In genomic region chr5:153965102-153965645, GRCh38 we compare ENCODE assay signal across 8 cellular contexts.
DNase-seq lines count a peak whose midpoint lies in the region; ATAC-seq, FAIRE-seq and TF ChIP-seq lines count a peak whose summit lies in the region.

No MANE protein-coding gene starts in this region.

- no peak overlapping the region for H3K27ac Mint-ChIP-seq in activated T-helper 1 cell treated with anti-CD3 and anti-CD28 coated beads, Interleukin-12 subunit alpha, Interleukin-12 subunit beta, Interleukin-2, Interleukin-4 antibody, amounts not matched to agents 30 ng/mL and 10 ng/mL and 1 ng/mL, durations not matched to agents 14 hours and 24 hours and 36 hours

- intact Hi-C loops in activated T-helper 1 cell treated with anti-CD3 and anti-CD28 coated beads, Interleukin-12 subunit alpha, Interleukin-12 subunit beta, Interleukin-2, Interleukin-4 antibody, amounts not matched to agents 30 ng/mL and 10 ng/mL and 1 ng/mL, durations not matched to agents 14 hours and 24 hours and 36 hours (cut with micrococcal nuclease): loop anchor here (1.0 to 10.0 kb wide), 3 partner anchors 470 to 1433 kb away; partner anchors contain the start of gene GRIA1
- intact Hi-C loops in pancreas (cut with DNase I): loop anchor here in 2 of 3 donors (10.0 kb wide), 2 partner anchors 1430 to 1440 kb away; no protein-coding TSS in a partner anchor

- no peaks in the 10 kb centered on the region for H3K9me3 ChIP-seq in pancreas

- FAIRE-seq in pancreas (lab: Jason Lieb, UNC): no peak

- no peak overlapping the region for H3K4me3 ChIP-seq in pancreas

- H3K27ac ChIP-seq in pancreas: no peak overlapping the region

- ATAC-seq in GM18907 (IDR thresholded peaks at IDR 0.05; ENCODE audit: unreplicated experiment) (peak; percentile 80), HG03432 (IDR thresholded peaks at IDR 0.05; ENCODE audit: unreplicated experiment) (peak; percentile 71), pancreas (peak; percentile 71 to 91 (median 88))

- peak; percentile 20 to 75 (median 69) for TF ChIP-seq CTCF in pancreas (IDR thresholded peaks at IDR 0.05)

- no peaks in the 10 kb centered on the region for H3K27me3 ChIP-seq in pancreas

- no peaks in the 10 kb centered on the region for H3K36me3 Mint-ChIP-seq in activated T-helper 1 cell treated with anti-CD3 and anti-CD28 coated beads, Interleukin-12 subunit alpha, Interleukin-12 subunit beta, Interleukin-2, Interleukin-4 antibody, amounts not matched to agents 30 ng/mL and 10 ng/mL and 1 ng/mL, durations not matched to agents 14 hours and 24 hours and 36 hours (ENCODE audit: low read depth)

- no peak overlapping the region for H3K4me3 Mint-ChIP-seq in activated T-helper 1 cell treated with anti-CD3 and anti-CD28 coated beads, Interleukin-12 subunit alpha, Interleukin-12 subunit beta, Interleukin-2, Interleukin-4 antibody, amounts not matched to agents 30 ng/mL and 10 ng/mL and 1 ng/mL, durations not matched to agents 14 hours and 24 hours and 36 hours

- H3K27me3 Mint-ChIP-seq in activated T-helper 1 cell treated with anti-CD3 and anti-CD28 coated beads, Interleukin-12 subunit alpha, Interleukin-12 subunit beta, Interleukin-2, Interleukin-4 antibody, amounts not matched to agents 30 ng/mL and 10 ng/mL and 1 ng/mL, durations not matched to agents 14 hours and 24 hours and 36 hours (ENCODE audit: insufficient read depth): peaks cover 6% of the 10 kb centered on the region

- no peaks in the 10 kb centered on the region for H3K4me1 ChIP-seq in pancreas

- DNase-seq in CD1c-positive myeloid dendritic cell (ENCODE audit: extremely low spot score) (peak; percentile 59), NCI-H526 treated with DMSO at 0.1 percent for 48 hours (lab: John Stamatoyannopoulos, UW) (peak; percentile 39), glomerular endothelial cell (ENCODE audit: extremely low read depth, low read depth, low spot score) (peak; percentile 23), pancreas (peak in 2 of 6 donors; percentile 33 to 55)
- DNase-seq in activated T-helper 1 cell treated with anti-CD3 and anti-CD28 coated beads, Interleukin-12 subunit alpha, Interleukin-12 subunit beta, Interleukin-2, Interleukin-4 antibody, amounts not matched to agents 30 ng/mL and 10 ng/mL and 1 ng/mL, durations not matched to agents 14 hours and 24 hours and 36 hours (ENCODE audit: low spot score): peak; percentile 19
- DNase-seq in stimulated activated naive CD4-positive, alpha-beta T cell treated with Interleukin-2 at 50 U/mL for 16 hours (lab: John Stamatoyannopoulos, UW): no peak

- no peaks in the 10 kb centered on the region for H3K36me3 ChIP-seq in pancreas

- H3K4me1 Mint-ChIP-seq in activated T-helper 1 cell treated with anti-CD3 and anti-CD28 coated beads, Interleukin-12 subunit alpha, Interleukin-12 subunit beta, Interleukin-2, Interleukin-4 antibody, amounts not matched to agents 30 ng/mL and 10 ng/mL and 1 ng/mL, durations not matched to agents 14 hours and 24 hours and 36 hours (ENCODE audit: low read depth): no peaks in the 10 kb centered on the region

- no peaks in the 10 kb centered on the region for H3K9me3 Mint-ChIP-seq in activated T-helper 1 cell treated with anti-CD3 and anti-CD28 coated beads, Interleukin-12 subunit alpha, Interleukin-12 subunit beta, Interleukin-2, Interleukin-4 antibody, amounts not matched to agents 30 ng/mL and 10 ng/mL and 1 ng/mL, durations not matched to agents 14 hours and 24 hours and 36 hours

- WGBS in pancreas, 2 donors: 11 to 17% methylated on average over 7 of the region's 7 CpGs
